Comparison of ENCODE assay signal across 8 cellular contexts in genomic region chr1:1324084-1324523, GRCh38. TPM values are rescaled to one million over a fixed set of nuclear protein-coding genes. Genes with fewer than 3 reads are reported as not detected.
DNase-seq lines count a peak whose midpoint lies in the region; ATAC-seq, FAIRE-seq and TF ChIP-seq lines count a peak whose summit lies in the region.

No MANE protein-coding gene starts in this region.

- peak overlapping the region in 1 of 2 experiments; percentile 79 for H3K14ac ChIP-seq in mesenchymal stem cell (ENCODE audit: low read length in 2 of 2)

- TF ChIP-seq CTCF in adrenal gland (IDR thresholded peaks at IDR 0.05): no peak

- peak overlapping the region in 3 of 4 donors; percentile 49 to 84 (median 81) for H3K4me3 ChIP-seq in adrenal gland
- peak overlapping the region; percentile 84 to 91 for H3K4me3 ChIP-seq in mesenchymal stem cell (ENCODE audit: insufficient read depth in 1 of 2, low read depth in 1 of 2, low read length in 2 of 2)

- peak overlapping the region; percentile 92 for H3K9ac ChIP-seq in mesenchymal stem cell (ENCODE audit: low read length)

- peak overlapping the region; percentile 69 for H3K4me2 ChIP-seq in mesenchymal stem cell (ENCODE audit: low read length, poor library complexity, severe bottlenecking)

- peak overlapping the region; percentile 83 for H4K8ac ChIP-seq in mesenchymal stem cell (ENCODE audit: low read length)

- WGBS in adrenal gland, 4 donors: 0 to 1% (median 0%) methylated on average over 11 to 41 of the region's 41 CpGs
- 0% methylated on average over 17 of the region's 41 CpGs for WGBS in mesenchymal stem cell

- FAIRE-seq in H54 (lab: Jason Lieb, UNC): no peak

- ATAC-seq in HG03064 (IDR thresholded peaks at IDR 0.05; ENCODE audit: low read depth, unreplicated experiment): peak; percentile 35

- peak overlapping the region; percentile 31 for H2AFZ ChIP-seq in mesenchymal stem cell (ENCODE audit: low read depth, low read length)

- peak overlapping the region in 1 of 2 experiments; percentile 77 for H3K23ac ChIP-seq in mesenchymal stem cell (ENCODE audit: low read length in 2 of 2)

- intact Hi-C loops in adrenal gland (cut with DNase I): no loop called here

- peak overlapping the region; percentile 36 for H2BK5ac ChIP-seq in mesenchymal stem cell (ENCODE audit: low read depth, low read length, poor library complexity, severe bottlenecking)

- peak overlapping the region in 1 of 2 experiments; percentile 47 for H2BK12ac ChIP-seq in mesenchymal stem cell (ENCODE audit: low read length in 2 of 2)

- no peak overlapping the region for H2AK5ac ChIP-seq in mesenchymal stem cell (ENCODE audit: low read length, severe bottlenecking)

- H2BK15ac ChIP-seq in mesenchymal stem cell (ENCODE audit: low read depth, poor library complexity, severe bottlenecking): peak overlapping the region; percentile 55

- H3K79me1 ChIP-seq in mesenchymal stem cell (replicated peaks; ENCODE audit: low read length, poor library complexity, severe bottlenecking): peaks cover 17% of the 10 kb centered on the region

- H3K27ac ChIP-seq in adrenal gland (peak overlapping the region in 4 of 5 donors; percentile 74 to 89 (median 82)), mesenchymal stem cell (ENCODE audit: low read length, poor library complexity, severe bottlenecking) (no peak overlapping the region)

- no peaks in the 10 kb centered on the region for H3K9me3 ChIP-seq in adrenal gland (replicated peaks in 1 of 3)
- H3K9me3 ChIP-seq in mesenchymal stem cell (ENCODE audit: control insufficient read depth, low read length): no peaks in the 10 kb centered on the region

- peak overlapping the region; percentile 85 for H4K91ac ChIP-seq in mesenchymal stem cell (ENCODE audit: low read length)

- H3K4me1 ChIP-seq in adrenal gland (replicated peaks in 1 of 2) (peaks cover 6 to 33% of the 10 kb centered on the region in 2 donors), mesenchymal stem cell (ENCODE audit: control insufficient read depth, insufficient read depth, low read depth, low read length) (peaks cover 57% of the 10 kb centered on the region)

- DNase-seq in DMS53 (lab: John Stamatoyannopoulos, UW): peak; percentile 87
- DNase-seq in DMS53 treated with DMSO at 0.1 percent for 48 hours (lab: John Stamatoyannopoulos, UW; ENCODE audit: unreplicated experiment): no peak
- DNase-seq in adrenal gland: no peak
- DNase-seq in mesenchymal stem cell: no peak
- no peak for DNase-seq in dermis blood vessel endothelial cell
- DNase-seq in H54 (ENCODE audit: insufficient read length, low spot score): no peak
- no peak for DNase-seq in NCI-H774 (lab: John Stamatoyannopoulos, UW)

- peak overlapping the region; percentile 75 to 76 for H3K4ac ChIP-seq in mesenchymal stem cell (ENCODE audit: low read depth in 1 of 2, low read length in 2 of 2)

- TF ChIP-seq POLR2A in adrenal gland (IDR thresholded peaks at IDR 0.05): no peak
- no peak for TF ChIP-seq POLR2A in H54 (IDR thresholded peaks at IDR 0.05; ENCODE audit: low read depth, low read length)

- peak overlapping the region; percentile 42 for H2BK120ac ChIP-seq in mesenchymal stem cell (ENCODE audit: low read depth, low read length)

- H3K27me3 ChIP-seq in adrenal gland: no peaks in the 10 kb centered on the region
- no peaks in the 10 kb centered on the region for H3K27me3 ChIP-seq in mesenchymal stem cell (ENCODE audit: control insufficient read depth in 1 of 2, insufficient read depth in 1 of 2, low read length in 2 of 2)

- peak overlapping the region; percentile 61 to 63 for H3K18ac ChIP-seq in mesenchymal stem cell (ENCODE audit: low read depth in 1 of 2, low read length in 2 of 2)

- H3K36me3 ChIP-seq in adrenal gland (replicated peaks in 1 of 2): peaks cover 0 to 32% of the 10 kb centered on the region in 2 donors
- peaks cover 26 to 69% of the 10 kb centered on the region in 2 experiments for H3K36me3 ChIP-seq in mesenchymal stem cell (ENCODE audit: control insufficient read depth in 1 of 2, insufficient read depth in 2 of 2, low read depth in 1 of 2, low read length in 2 of 2)

RNA-seq across cellular contexts. Expression of gene INTS11, which starts 0.4 kb away (rescaled TPM):
- total RNA-seq in adrenal gland: 100 to 1,000 TPM in 2 of 8 donors, 10 to 100 TPM in 6; 53.0 to 129 (median 79.1) TPM
- 100 to 1,000 TPM in 2 of 3 donors, 10 to 100 TPM in 1; 87.7 to 601 (median 316) TPM for polyA plus RNA-seq in adrenal gland
- polyA plus RNA-seq in mesenchymal stem cell (2013, experiment 1 of 2): 57.1 TPM
- 55.5 TPM for polyA plus RNA-seq in mesenchymal stem cell (2013, experiment 2 of 2)
- 52.8 and 77.5 TPM in 2 replicates for total RNA-seq in dermis blood vessel endothelial cell

RNA-seq across cellular contexts. Expression of gene CPTP, which starts 0.5 kb away (rescaled TPM):
- total RNA-seq in adrenal gland: 10 to 100 TPM; 21.2 to 53.0 (median 31.1) TPM
- polyA plus RNA-seq in adrenal gland: 10 to 100 TPM in 2 of 3 donors, 1 to 10 TPM in 1; 2.9 to 45.8 (median 27.5) TPM
- polyA plus RNA-seq in mesenchymal stem cell (2013, experiment 1 of 2): 17.8 TPM
- 17.7 TPM for polyA plus RNA-seq in mesenchymal stem cell (2013, experiment 2 of 2)
- 21.6 and 33.3 TPM in 2 replicates for total RNA-seq in dermis blood vessel endothelial cell

RNA-seq across cellular contexts. Expression of gene TAS1R3, which starts 7.0 kb away (rescaled TPM):
- total RNA-seq in adrenal gland (under 1 TPM; 0.25 to 0.86 (median 0.58) TPM), dermis blood vessel endothelial cell (0.28 and 0.85 TPM in 2 replicates)
- under 1 TPM; 0.05 to 0.72 (median 0.61) TPM for polyA plus RNA-seq in adrenal gland
- 0.04 TPM for polyA plus RNA-seq in mesenchymal stem cell (2013, experiment 1 of 2)
- polyA plus RNA-seq in mesenchymal stem cell (2013, experiment 2 of 2): 0.04 TPM

RNA-seq across cellular contexts. Expression of gene PUSL1, which starts 15.7 kb away (rescaled TPM):
- 10 to 100 TPM; 14.2 to 43.8 (median 26.1) TPM for total RNA-seq in adrenal gland
- 10 to 100 TPM in 2 of 3 donors, 1 to 10 TPM in 1; 2.5 to 43.4 (median 32.2) TPM for polyA plus RNA-seq in adrenal gland
- 17.7 TPM for polyA plus RNA-seq in mesenchymal stem cell (2013, experiment 1 of 2)
- 18.3 TPM for polyA plus RNA-seq in mesenchymal stem cell (2013, experiment 2 of 2)
- total RNA-seq in dermis blood vessel endothelial cell: 11.1 and 13.7 TPM in 2 replicates

RNA-seq across cellular contexts. Expression of gene ACAP3, which starts 16.4 kb away (rescaled TPM):
- total RNA-seq in adrenal gland (10 to 100 TPM; 19.6 to 81.5 (median 40.8) TPM), dermis blood vessel endothelial cell (16.8 and 30.6 TPM in 2 replicates)
- polyA plus RNA-seq in adrenal gland: 100 to 1,000 TPM in 2 of 3 donors, 1 to 10 TPM in 1; 5.0 to 385 (median 138) TPM
- 28.9 TPM for polyA plus RNA-seq in mesenchymal stem cell (2013, experiment 1 of 2)
- polyA plus RNA-seq in mesenchymal stem cell (2013, experiment 2 of 2): 27.2 TPM
